Comparison of ENCODE assay signal across 32 cellular contexts in genomic region chr7:10221084-10221483, GRCh38.
"Had no signal": no experiment of that assay in that cellular context is flagged by ENCODE, and none has a peak within 500 bp of the region (broad histone marks: within the 10 kb centered on the region; RNA-seq: fewer than 3 reads in every experiment).

No MANE protein-coding gene starts in this region.

- DNase-seq: activated CD4-positive, alpha-beta memory T cell treated with anti-CD3 and anti-CD28 coated beads for 36 hours; activated CD4-positive, alpha-beta T cell treated with anti-CD3 and anti-CD28 coated beads for 36 hours; activated CD4-positive, alpha-beta T cell treated with anti-CD3 and anti-CD28 coated beads, Interleukin-2, amount 10 ng/mL, durations not matched to agents 24 days and 14 days; activated CD4-positive, CD25-positive, alpha-beta regulatory T cell; activated CD4-positive, CD25-positive, alpha-beta regulatory T cell treated with anti-CD3 and anti-CD28 coated beads, Interleukin-2, amount 50 U/mL, for 72 hours; activated CD8-positive, alpha-beta memory T cell treated with anti-CD3 and anti-CD28 coated beads, Interleukin-2, amount 10 ng/mL, durations not matched to agents 7 days and 5 days; activated CD8-positive, alpha-beta memory T cell treated with anti-CD3 and anti-CD28 coated beads, Interleukin-2, amount 50 U/mL, for 4 hours; activated CD8-positive, alpha-beta T cell treated with anti-CD3 and anti-CD28 coated beads, Interleukin-2, amount 10 ng/mL, durations not matched to agents 7 days and 5 days; activated effector memory CD4-positive, alpha-beta T cell treated with anti-CD3 and anti-CD28 coated beads, Interleukin-2, amount 50 U/mL, for 16 hours; activated naive CD4-positive, alpha-beta T cell treated with anti-CD3 and anti-CD28 coated beads for 36 hours; activated naive CD8-positive, alpha-beta T cell treated with anti-CD3 and anti-CD28 coated beads for 36 hours; activated naive CD8-positive, alpha-beta T cell treated with anti-CD3 and anti-CD28 coated beads, Interleukin-2, amount 50 U/mL, for 24 hours; activated T-cell treated with anti-CD3 and anti-CD28 coated beads, Interleukin-2, amount 50 U/mL, for 1 hour; activated T-cell treated with anti-CD3 and anti-CD28 coated beads, Interleukin-2, amount 50 U/mL, for 48 hours; adrenal gland; amygdala; aorta; body of pancreas; caudate nucleus; cortex of kidney; dermis blood vessel endothelial cell; effector CD4-positive, alpha-beta T cell; effector memory CD8-positive, alpha-beta T cell; esophagus squamous epithelium; foreskin melanocyte; head of caudate nucleus; T-helper 2 cell had no signal

- H3K36me3 Mint-ChIP-seq: activated CD4-positive, alpha-beta memory T cell treated with anti-CD3 and anti-CD28 coated beads for 36 hours; activated CD8-positive, alpha-beta memory T cell treated with anti-CD3 and anti-CD28 coated beads, Interleukin-2, amount 10 ng/mL, durations not matched to agents 7 days and 5 days; activated naive CD4-positive, alpha-beta T cell treated with anti-CD3 and anti-CD28 coated beads, Interleukin-2, amount 50 U/mL, for 24 hours; activated naive CD8-positive, alpha-beta T cell treated with anti-CD3 and anti-CD28 coated beads for 36 hours had no signal

- ATAC-seq: activated CD4-positive, alpha-beta T cell treated with anti-CD3 and anti-CD28 coated beads for 36 hours; activated CD8-positive, alpha-beta memory T cell treated with anti-CD3 and anti-CD28 coated beads, Interleukin-2, amount 10 ng/mL, durations not matched to agents 7 days and 5 days; activated CD8-positive, alpha-beta T cell treated with anti-CD3 and anti-CD28 coated beads, Interleukin-2, amount 10 ng/mL, durations not matched to agents 7 days and 5 days; activated naive CD8-positive, alpha-beta T cell treated with anti-CD3 and anti-CD28 coated beads, Interleukin-2, amount 50 U/mL, for 24 hours; body of pancreas; effector memory CD8-positive, alpha-beta T cell; gastroesophageal sphincter had no signal

- H3K4me1 ChIP-seq: adrenal gland, body of pancreas had no signal

- H3K27ac ChIP-seq: adrenal gland, body of pancreas, epithelial cell of prostate, esophagus squamous epithelium, gastroesophageal sphincter had no signal

- H3K36me3 ChIP-seq: adrenal gland, esophagus squamous epithelium, gastroesophageal sphincter had no signal

- H3K27ac Mint-ChIP-seq: activated CD4-positive, alpha-beta memory T cell treated with anti-CD3 and anti-CD28 coated beads for 36 hours; activated CD4-positive, alpha-beta T cell treated with anti-CD3 and anti-CD28 coated beads for 36 hours; activated CD4-positive, alpha-beta T cell treated with anti-CD3 and anti-CD28 coated beads, Interleukin-2, amount 10 ng/mL, durations not matched to agents 24 days and 14 days; activated CD8-positive, alpha-beta memory T cell treated with anti-CD3 and anti-CD28 coated beads, Interleukin-2, amount 10 ng/mL, durations not matched to agents 7 days and 5 days; activated CD8-positive, alpha-beta T cell treated with anti-CD3 and anti-CD28 coated beads, Interleukin-2, amount 10 ng/mL, durations not matched to agents 7 days and 5 days; activated naive CD4-positive, alpha-beta T cell treated with anti-CD3 and anti-CD28 coated beads for 36 hours; activated naive CD4-positive, alpha-beta T cell treated with anti-CD3 and anti-CD28 coated beads, Interleukin-2, amount 50 U/mL, for 24 hours; activated naive CD8-positive, alpha-beta T cell treated with anti-CD3 and anti-CD28 coated beads for 36 hours; activated naive CD8-positive, alpha-beta T cell treated with anti-CD3 and anti-CD28 coated beads, Interleukin-2, amount 50 U/mL, for 24 hours; activated T-helper 1 cell treated with anti-CD3 and anti-CD28 coated beads, Interleukin-12 subunit alpha, Interleukin-12 subunit beta, Interleukin-2, Interleukin-4 antibody, amounts not matched to agents 30 ng/mL and 10 ng/mL and 1 ng/mL, durations not matched to agents 14 hours and 24 hours and 36 hours; activated T-helper 2 cell treated with anti-CD3 and anti-CD28 coated beads, Interferon-gamma antibody, Interleukin-2, Interleukin-4, amounts not matched to agents 10 μg/mL and 5 μg/mL and 100 μg/mL, durations not matched to agents 14 hours and 24 hours and 36 hours; effector memory CD8-positive, alpha-beta T cell had no signal

- H3K4me3 Mint-ChIP-seq: activated CD4-positive, alpha-beta memory T cell treated with anti-CD3 and anti-CD28 coated beads for 36 hours; activated CD4-positive, alpha-beta T cell treated with anti-CD3 and anti-CD28 coated beads for 36 hours; activated CD4-positive, alpha-beta T cell treated with anti-CD3 and anti-CD28 coated beads, Interleukin-2, amount 10 ng/mL, durations not matched to agents 24 days and 14 days; activated CD8-positive, alpha-beta memory T cell treated with anti-CD3 and anti-CD28 coated beads, Interleukin-2, amount 10 ng/mL, durations not matched to agents 7 days and 5 days; activated CD8-positive, alpha-beta T cell treated with anti-CD3 and anti-CD28 coated beads, Interleukin-2, amount 10 ng/mL, durations not matched to agents 7 days and 5 days; activated naive CD4-positive, alpha-beta T cell treated with anti-CD3 and anti-CD28 coated beads for 36 hours; activated naive CD4-positive, alpha-beta T cell treated with anti-CD3 and anti-CD28 coated beads, Interleukin-2, amount 50 U/mL, for 24 hours; activated naive CD8-positive, alpha-beta T cell treated with anti-CD3 and anti-CD28 coated beads for 36 hours; activated naive CD8-positive, alpha-beta T cell treated with anti-CD3 and anti-CD28 coated beads, Interleukin-2, amount 50 U/mL, for 24 hours; activated T-helper 1 cell treated with anti-CD3 and anti-CD28 coated beads, Interleukin-12 subunit alpha, Interleukin-12 subunit beta, Interleukin-2, Interleukin-4 antibody, amounts not matched to agents 30 ng/mL and 10 ng/mL and 1 ng/mL, durations not matched to agents 14 hours and 24 hours and 36 hours; effector memory CD8-positive, alpha-beta T cell had no signal

- H3K4me3 ChIP-seq: adrenal gland, body of pancreas, esophagus squamous epithelium, gastroesophageal sphincter had no signal

- H3K4me1 Mint-ChIP-seq: activated CD4-positive, alpha-beta T cell treated with anti-CD3 and anti-CD28 coated beads for 36 hours; activated CD4-positive, alpha-beta T cell treated with anti-CD3 and anti-CD28 coated beads, Interleukin-2, amount 10 ng/mL, durations not matched to agents 24 days and 14 days; activated CD8-positive, alpha-beta memory T cell treated with anti-CD3 and anti-CD28 coated beads, Interleukin-2, amount 10 ng/mL, durations not matched to agents 7 days and 5 days; activated naive CD4-positive, alpha-beta T cell treated with anti-CD3 and anti-CD28 coated beads, Interleukin-2, amount 50 U/mL, for 24 hours; activated naive CD8-positive, alpha-beta T cell treated with anti-CD3 and anti-CD28 coated beads for 36 hours; activated naive CD8-positive, alpha-beta T cell treated with anti-CD3 and anti-CD28 coated beads, Interleukin-2, amount 50 U/mL, for 24 hours had no signal

- H3K9me3 Mint-ChIP-seq: activated CD4-positive, alpha-beta T cell treated with anti-CD3 and anti-CD28 coated beads, Interleukin-2, amount 10 ng/mL, durations not matched to agents 24 days and 14 days; activated naive CD4-positive, alpha-beta T cell treated with anti-CD3 and anti-CD28 coated beads for 36 hours; activated T-helper 1 cell treated with anti-CD3 and anti-CD28 coated beads, Interleukin-12 subunit alpha, Interleukin-12 subunit beta, Interleukin-2, Interleukin-4 antibody, amounts not matched to agents 30 ng/mL and 10 ng/mL and 1 ng/mL, durations not matched to agents 14 hours and 24 hours and 36 hours; activated T-helper 2 cell treated with anti-CD3 and anti-CD28 coated beads, Interferon-gamma antibody, Interleukin-2, Interleukin-4, amounts not matched to agents 10 μg/mL and 5 μg/mL and 100 μg/mL, durations not matched to agents 14 hours and 24 hours and 36 hours had no signal

- H3K27me3 Mint-ChIP-seq: activated CD4-positive, alpha-beta memory T cell treated with anti-CD3 and anti-CD28 coated beads for 36 hours; activated CD4-positive, alpha-beta T cell treated with anti-CD3 and anti-CD28 coated beads for 36 hours; activated CD4-positive, alpha-beta T cell treated with anti-CD3 and anti-CD28 coated beads, Interleukin-2, amount 10 ng/mL, durations not matched to agents 24 days and 14 days; activated CD8-positive, alpha-beta memory T cell treated with anti-CD3 and anti-CD28 coated beads, Interleukin-2, amount 10 ng/mL, durations not matched to agents 7 days and 5 days; activated naive CD4-positive, alpha-beta T cell treated with anti-CD3 and anti-CD28 coated beads, Interleukin-2, amount 50 U/mL, for 24 hours; activated naive CD8-positive, alpha-beta T cell treated with anti-CD3 and anti-CD28 coated beads for 36 hours; activated naive CD8-positive, alpha-beta T cell treated with anti-CD3 and anti-CD28 coated beads, Interleukin-2, amount 50 U/mL, for 24 hours; effector memory CD8-positive, alpha-beta T cell had no signal

- H3K27me3 ChIP-seq: adrenal gland, body of pancreas, esophagus squamous epithelium, gastroesophageal sphincter had no signal
